1 cellular context compared by ENCODE assay signal in the genomic region with DNA sequence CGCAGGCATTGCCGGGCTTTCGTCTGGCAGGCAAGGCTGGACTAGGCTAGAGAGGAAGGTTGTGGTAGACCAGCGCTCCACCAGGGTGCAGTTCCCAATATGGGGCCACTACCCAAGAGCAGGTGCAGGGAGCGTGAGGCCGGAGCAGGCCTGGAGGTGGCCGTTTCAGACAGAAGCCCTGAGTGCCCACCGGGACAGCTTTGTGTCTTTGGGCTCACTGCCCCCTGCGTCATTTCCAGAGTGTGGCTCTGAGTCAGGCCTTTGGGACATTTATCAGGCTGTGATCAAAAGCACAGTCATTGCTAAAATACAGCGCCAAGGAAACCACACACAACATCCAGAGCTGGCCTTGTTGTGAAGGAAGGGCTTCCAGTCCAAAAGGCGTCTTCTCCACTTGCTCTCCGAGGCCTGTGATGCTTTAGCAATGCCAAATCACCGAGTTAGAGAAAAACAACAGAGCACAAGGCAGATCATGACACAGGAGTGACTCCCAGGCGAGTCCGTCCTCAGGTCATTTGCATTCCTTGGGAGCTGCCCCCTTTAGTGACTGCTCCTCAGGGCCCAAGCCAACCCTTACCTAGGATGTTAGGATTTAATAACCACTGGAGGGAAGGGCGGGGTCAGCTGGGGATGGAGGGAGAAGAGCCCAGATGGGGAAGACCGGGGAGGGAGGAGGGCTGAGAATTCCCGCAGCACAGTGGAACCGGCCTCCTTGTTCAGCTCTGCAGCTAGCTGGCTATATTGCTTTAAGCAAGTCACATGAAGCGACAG.
TF ChIP-seq lines count a peak whose summit lies in the region.

No MANE protein-coding gene starts in this region.

TF ChIP-seq in IMR-90, 13 proteins besides CTCF, POLR2A, EP300 and RAD21:
- TF ChIP-seq BHLHE40 (IDR thresholded peaks at IDR 0.05; ENCODE audit: low read depth, low read length) (no peak), FOS (IDR thresholded peaks at IDR 0.05; ENCODE audit: low read depth, low read length) (no peak), CEBPB (IDR thresholded peaks at IDR 0.05; ENCODE audit: low read depth, low read length) (no peak), MAZ (IDR thresholded peaks at IDR 0.05; ENCODE audit: borderline replicate concordance, low read depth, low read length) (no peak), MAFK (IDR thresholded peaks at IDR 0.05; ENCODE audit: low read depth, low read length) (no peak), NFE2L2 (IDR thresholded peaks at IDR 0.05; ENCODE audit: low read depth, low read length) (no peak), RCOR1 (IDR thresholded peaks at IDR 0.05; ENCODE audit: insufficient replicate concordance, low read length) (no peak), RFX5 (IDR thresholded peaks at IDR 0.05; ENCODE audit: low read depth, low read length) (no peak)
- TF ChIP-seq, protein P1, sequence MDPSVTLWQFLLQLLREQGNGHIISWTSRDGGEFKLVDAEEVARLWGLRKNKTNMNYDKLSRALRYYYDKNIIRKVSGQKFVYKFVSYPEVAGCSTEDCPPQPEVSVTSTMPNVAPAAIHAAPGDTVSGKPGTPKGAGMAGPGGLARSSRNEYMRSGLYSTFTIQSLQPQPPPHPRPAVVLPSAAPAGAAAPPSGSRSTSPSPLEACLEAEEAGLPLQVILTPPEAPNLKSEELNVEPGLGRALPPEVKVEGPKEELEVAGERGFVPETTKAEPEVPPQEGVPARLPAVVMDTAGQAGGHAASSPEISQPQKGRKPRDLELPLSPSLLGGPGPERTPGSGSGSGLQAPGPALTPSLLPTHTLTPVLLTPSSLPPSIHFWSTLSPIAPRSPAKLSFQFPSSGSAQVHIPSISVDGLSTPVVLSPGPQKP (IDR thresholded peaks at IDR 0.05; ENCODE audit: borderline replicate concordance, low read depth, low read length), result no peak
